In the genomic region with DNA sequence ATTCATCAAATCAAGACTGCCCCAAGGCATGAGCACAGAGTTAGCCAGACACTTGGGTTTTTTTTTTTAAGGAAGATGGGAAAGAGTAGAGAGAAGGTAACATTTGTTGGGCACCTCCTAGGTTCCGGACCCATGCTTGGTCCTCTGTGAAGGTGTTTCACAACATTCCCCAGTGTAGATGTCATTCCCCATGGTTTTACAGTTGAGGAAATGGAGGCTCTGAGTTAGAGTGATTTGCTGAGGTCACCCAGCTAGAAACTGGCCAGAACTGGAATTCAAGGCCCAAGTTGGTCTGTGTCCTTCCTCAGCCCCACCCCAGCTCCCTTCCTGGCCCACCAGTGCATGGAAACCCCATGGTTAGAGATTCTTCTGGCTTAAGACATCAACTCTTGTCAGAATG, we compare ENCODE assay signal across 23 cellular contexts. TPM values are rescaled to one million over a fixed set of nuclear protein-coding genes. Genes with fewer than 3 reads are reported as not detected.
DNase-seq lines count a peak whose midpoint lies in the region; ATAC-seq, FAIRE-seq and TF ChIP-seq lines count a peak whose summit lies in the region.
"Had no signal": no experiment of that assay in that cellular context is flagged by ENCODE, and none has a peak within 500 bp of the region (broad histone marks: within the 10 kb centered on the region; RNA-seq: fewer than 3 reads in every experiment).

No MANE protein-coding gene starts in this region.

- no peaks in the 10 kb centered on the region for H3K9me3 ChIP-seq in RWPE2 (ENCODE audit: severe bottlenecking)
- no peaks in the 10 kb centered on the region for H3K9me3 ChIP-seq in kidney (ENCODE audit: control insufficient read depth in 1 of 2, low read length in 2 of 2)
- no peaks in the 10 kb centered on the region for H3K9me3 ChIP-seq in hepatocyte (ENCODE audit: low read depth)
- H3K9me3 ChIP-seq: BE2C had no signal

- H3K9ac ChIP-seq in kidney (ENCODE audit: low read length in 2 of 2): no peak overlapping the region

- no peak overlapping the region for H3K4me2 ChIP-seq in hepatocyte

- H3K4me3 ChIP-seq in RWPE2 (ENCODE audit: severe bottlenecking) (no peak overlapping the region), kidney (ENCODE audit: low read length in 2 of 2) (no peak overlapping the region), hepatocyte (no peak overlapping the region)

- no peaks in the 10 kb centered on the region for H3K9me2 ChIP-seq in hepatocyte (replicated peaks; ENCODE audit: insufficient read depth)

- H4K20me1 ChIP-seq in hepatocyte (ENCODE audit: insufficient read depth, poor library complexity, severe bottlenecking): no peaks in the 10 kb centered on the region

- H3K79me2 ChIP-seq in hepatocyte: no peaks in the 10 kb centered on the region

- WGBS in hepatocyte (ENCODE audit: low lambda C conversion rate, missing lambda C conversion rate): 100% methylated on average over 1 of the region's 1 CpG

- intact Hi-C loops in kidney (cut with DNase I): no loop called here

- TF ChIP-seq CTCF in RWPE2 (IDR thresholded peaks at IDR 0.05; ENCODE audit: poor library complexity, severe bottlenecking) (no peak), kidney (IDR thresholded peaks at IDR 0.05; ENCODE audit: borderline replicate concordance, extremely low read depth, insufficient read depth) (no peak), hepatocyte (IDR thresholded peaks at IDR 0.05; ENCODE audit: poor library complexity) (no peak)

- no peak for DNase-seq in RWPE2 (ENCODE audit: low spot score)
- DNase-seq in epithelial cell of prostate (ENCODE audit: low read depth, low spot score): no peak
- peak; percentile 25 for DNase-seq in kidney
- peak; percentile 61 for DNase-seq in renal cortical epithelial cell (ENCODE audit: low read depth)
- DNase-seq in inferior parietal cortex (ENCODE audit: extremely low spot score): no peak
- DNase-seq in hepatocyte (ENCODE audit: low spot score): no peak
- DNase-seq in NCI-H2081 treated with DMSO at 0.1 percent for 48 hours (lab: John Stamatoyannopoulos, UW): no peak
- DNase-seq: ACHN; BE2C; C1 segment of cervical spinal cord; CD4-positive, CD25-positive, alpha-beta regulatory T cell; CD8-positive, alpha-beta memory T cell; COR-L47; DMS 273 treated with DMSO at 0.1 percent for 48 hours; DMS53; H9 had no signal

- H3K36me3 ChIP-seq in RWPE2 (ENCODE audit: low read depth) (peaks cover 44% of the 10 kb centered on the region), kidney (ENCODE audit: control insufficient read depth in 1 of 2, insufficient read depth in 2 of 2, low read length in 2 of 2) (no peaks in the 10 kb centered on the region), hepatocyte (replicated peaks; ENCODE audit: insufficient read depth, low read depth) (no peaks in the 10 kb centered on the region)
- H3K36me3 ChIP-seq: BE2C had no signal

- FAIRE-seq in kidney (lab: Jason Lieb, UNC): no peak
- FAIRE-seq: A204.1, G401.6, GM12891, GM19239, H1 had no signal

- no peak overlapping the region for H2AFZ ChIP-seq in hepatocyte

- H3K4me1 ChIP-seq in RWPE2 (ENCODE audit: insufficient read depth, poor library complexity, severe bottlenecking) (peaks cover 16% of the 10 kb centered on the region), kidney (ENCODE audit: control insufficient read depth in 1 of 2, insufficient read depth in 1 of 2, low read depth in 1 of 2, low read length in 2 of 2) (no peaks in the 10 kb centered on the region), hepatocyte (ENCODE audit: insufficient read depth) (no peaks in the 10 kb centered on the region)
- H3K4me1 ChIP-seq: BE2C had no signal

- no peaks in the 10 kb centered on the region for H3K27me3 ChIP-seq in RWPE2 (ENCODE audit: insufficient read depth, poor library complexity, severe bottlenecking)
- H3K27me3 ChIP-seq in hepatocyte: peaks cover 4% of the 10 kb centered on the region
- H3K27me3 ChIP-seq: BE2C had no signal

- peak overlapping the region; percentile 98 for H3K27ac ChIP-seq in RWPE2 (ENCODE audit: poor library complexity, severe bottlenecking)
- peak overlapping the region; percentile 99 for H3K27ac ChIP-seq in epithelial cell of prostate
- H3K27ac ChIP-seq in kidney (ENCODE audit: low read depth in 2 of 2, low read length in 2 of 2): no peak overlapping the region
- no peak overlapping the region for H3K27ac ChIP-seq in hepatocyte

- ATAC-seq in RWPE2 (ENCODE audit: low read depth) (no peak), HG02678 (IDR thresholded peaks at IDR 0.05; ENCODE audit: unreplicated experiment) (no peak)

RNA-seq across cellular contexts. Expression of a gene that starts 19.9 kb away (rescaled TPM):
- total RNA-seq in kidney (3.3 TPM), renal cortical epithelial cell (23.1 and 54.5 TPM in 2 replicates), hepatocyte (0.13 and 0.28 TPM in 2 replicates)
- polyA plus RNA-seq in kidney (ENCODE audit: insufficient read depth, low read depth, low replicate concordance) (0.13 TPM), hepatocyte (0.04 and 0.39 TPM in 2 replicates)
- total RNA-seq: H1, H9, HT-29 had no signal

Comparison
In these comparisons a context has a peak if more than half of its experiments do, and no peak if none do; other contexts are left out.
1. DNase-seq: peak in kidney (single experiment) and renal cortical epithelial cell (single experiment); none in RWPE2 (single experiment), epithelial cell of prostate (single experiment), inferior parietal cortex (single experiment), hepatocyte (single experiment) and NCI-H2081 treated with DMSO at 0.1 percent for 48 hours (single experiment).
2. H3K27ac ChIP-seq: peak in RWPE2 (single experiment) and epithelial cell of prostate (single experiment); none in kidney (0 of 2) and hepatocyte (single experiment).